1 cellular context compared by ENCODE assay signal in the genomic region with DNA sequence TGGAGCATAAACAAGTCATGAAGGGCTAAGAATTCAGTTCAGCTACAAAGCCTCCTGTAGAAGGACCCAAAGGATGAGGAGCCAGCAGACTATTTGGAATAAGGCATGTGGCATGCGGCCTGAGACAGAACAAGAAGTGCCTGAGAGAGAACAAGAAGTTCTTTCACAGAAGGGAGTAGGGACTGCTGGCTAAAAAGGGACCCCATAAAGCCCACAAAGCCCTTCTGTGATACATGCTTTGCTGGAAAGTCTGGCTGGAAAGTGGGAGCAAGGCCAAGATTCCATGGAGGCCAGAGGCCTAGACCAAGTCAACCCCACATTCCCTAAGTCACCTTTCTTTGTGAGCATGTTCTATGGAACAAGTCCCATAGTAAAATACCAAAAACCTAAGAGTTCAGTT.
TF ChIP-seq lines count a peak whose summit lies in the region.

No MANE protein-coding gene starts in this region.

TF ChIP-seq in HEK293, 187 proteins besides CTCF, POLR2A, EP300 and RAD21 (continued from another document):
- TF ChIP-seq, protein P1, sequence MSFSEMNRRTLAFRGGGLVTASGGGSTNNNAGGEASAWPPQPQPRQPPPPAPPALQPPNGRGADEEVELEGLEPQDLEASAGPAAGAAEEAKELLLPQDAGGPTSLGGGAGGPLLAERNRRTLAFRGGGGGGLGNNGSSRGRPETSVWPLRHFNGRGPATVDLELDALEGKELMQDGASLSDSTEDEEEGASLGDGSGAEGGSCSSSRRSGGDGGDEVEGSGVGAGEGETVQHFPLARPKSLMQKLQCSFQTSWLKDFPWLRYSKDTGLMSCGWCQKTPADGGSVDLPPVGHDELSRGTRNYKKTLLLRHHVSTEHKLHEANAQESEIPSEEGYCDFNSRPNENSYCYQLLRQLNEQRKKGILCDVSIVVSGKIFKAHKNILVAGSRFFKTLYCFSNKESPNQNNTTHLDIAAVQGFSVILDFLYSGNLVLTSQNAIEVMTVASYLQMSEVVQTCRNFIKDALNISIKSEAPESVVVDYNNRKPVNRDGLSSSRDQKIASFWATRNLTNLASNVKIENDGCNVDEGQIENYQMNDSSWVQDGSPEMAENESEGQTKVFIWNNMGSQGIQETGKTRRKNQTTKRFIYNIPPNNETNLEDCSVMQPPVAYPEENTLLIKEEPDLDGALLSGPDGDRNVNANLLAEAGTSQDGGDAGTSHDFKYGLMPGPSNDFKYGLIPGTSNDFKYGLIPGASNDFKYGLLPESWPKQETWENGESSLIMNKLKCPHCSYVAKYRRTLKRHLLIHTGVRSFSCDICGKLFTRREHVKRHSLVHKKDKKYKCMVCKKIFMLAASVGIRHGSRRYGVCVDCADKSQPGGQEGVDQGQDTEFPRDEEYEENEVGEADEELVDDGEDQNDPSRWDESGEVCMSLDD (tag by site-specific recombination; IDR thresholded peaks at IDR 0.05): no peak
- TF ChIP-seq, protein P2, sequence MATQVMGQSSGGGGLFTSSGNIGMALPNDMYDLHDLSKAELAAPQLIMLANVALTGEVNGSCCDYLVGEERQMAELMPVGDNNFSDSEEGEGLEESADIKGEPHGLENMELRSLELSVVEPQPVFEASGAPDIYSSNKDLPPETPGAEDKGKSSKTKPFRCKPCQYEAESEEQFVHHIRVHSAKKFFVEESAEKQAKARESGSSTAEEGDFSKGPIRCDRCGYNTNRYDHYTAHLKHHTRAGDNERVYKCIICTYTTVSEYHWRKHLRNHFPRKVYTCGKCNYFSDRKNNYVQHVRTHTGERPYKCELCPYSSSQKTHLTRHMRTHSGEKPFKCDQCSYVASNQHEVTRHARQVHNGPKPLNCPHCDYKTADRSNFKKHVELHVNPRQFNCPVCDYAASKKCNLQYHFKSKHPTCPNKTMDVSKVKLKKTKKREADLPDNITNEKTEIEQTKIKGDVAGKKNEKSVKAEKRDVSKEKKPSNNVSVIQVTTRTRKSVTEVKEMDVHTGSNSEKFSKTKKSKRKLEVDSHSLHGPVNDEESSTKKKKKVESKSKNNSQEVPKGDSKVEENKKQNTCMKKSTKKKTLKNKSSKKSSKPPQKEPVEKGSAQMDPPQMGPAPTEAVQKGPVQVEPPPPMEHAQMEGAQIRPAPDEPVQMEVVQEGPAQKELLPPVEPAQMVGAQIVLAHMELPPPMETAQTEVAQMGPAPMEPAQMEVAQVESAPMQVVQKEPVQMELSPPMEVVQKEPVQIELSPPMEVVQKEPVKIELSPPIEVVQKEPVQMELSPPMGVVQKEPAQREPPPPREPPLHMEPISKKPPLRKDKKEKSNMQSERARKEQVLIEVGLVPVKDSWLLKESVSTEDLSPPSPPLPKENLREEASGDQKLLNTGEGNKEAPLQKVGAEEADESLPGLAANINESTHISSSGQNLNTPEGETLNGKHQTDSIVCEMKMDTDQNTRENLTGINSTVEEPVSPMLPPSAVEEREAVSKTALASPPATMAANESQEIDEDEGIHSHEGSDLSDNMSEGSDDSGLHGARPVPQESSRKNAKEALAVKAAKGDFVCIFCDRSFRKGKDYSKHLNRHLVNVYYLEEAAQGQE (tag by site-specific recombination; IDR thresholded peaks at IDR 0.05): no peak
- TF ChIP-seq ZNF670 (tag by site-specific recombination; IDR thresholded peaks at IDR 0.05; ENCODE audit: low read depth) (no peak), ZNF501 (tag by site-specific recombination; IDR thresholded peaks at IDR 0.05) (no peak), ZNF37A (tag by site-specific recombination; IDR thresholded peaks at IDR 0.05) (no peak), ZNF155 (tag by site-specific recombination; IDR thresholded peaks at IDR 0.05) (no peak)
- TF ChIP-seq, protein P3, sequence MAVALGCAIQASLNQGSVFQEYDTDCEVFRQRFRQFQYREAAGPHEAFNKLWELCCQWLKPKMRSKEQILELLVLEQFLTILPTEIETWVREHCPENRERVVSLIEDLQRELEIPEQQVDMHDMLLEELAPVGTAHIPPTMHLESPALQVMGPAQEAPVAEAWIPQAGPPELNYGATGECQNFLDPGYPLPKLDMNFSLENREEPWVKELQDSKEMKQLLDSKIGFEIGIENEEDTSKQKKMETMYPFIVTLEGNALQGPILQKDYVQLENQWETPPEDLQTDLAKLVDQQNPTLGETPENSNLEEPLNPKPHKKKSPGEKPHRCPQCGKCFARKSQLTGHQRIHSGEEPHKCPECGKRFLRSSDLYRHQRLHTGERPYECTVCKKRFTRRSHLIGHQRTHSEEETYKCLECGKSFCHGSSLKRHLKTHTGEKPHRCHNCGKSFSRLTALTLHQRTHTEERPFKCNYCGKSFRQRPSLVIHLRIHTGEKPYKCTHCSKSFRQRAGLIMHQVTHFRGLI (tag by site-specific recombination; IDR thresholded peaks at IDR 0.05): no peak
